Comparison of ENCODE assay signal across 1 cellular context in the genomic region with DNA sequence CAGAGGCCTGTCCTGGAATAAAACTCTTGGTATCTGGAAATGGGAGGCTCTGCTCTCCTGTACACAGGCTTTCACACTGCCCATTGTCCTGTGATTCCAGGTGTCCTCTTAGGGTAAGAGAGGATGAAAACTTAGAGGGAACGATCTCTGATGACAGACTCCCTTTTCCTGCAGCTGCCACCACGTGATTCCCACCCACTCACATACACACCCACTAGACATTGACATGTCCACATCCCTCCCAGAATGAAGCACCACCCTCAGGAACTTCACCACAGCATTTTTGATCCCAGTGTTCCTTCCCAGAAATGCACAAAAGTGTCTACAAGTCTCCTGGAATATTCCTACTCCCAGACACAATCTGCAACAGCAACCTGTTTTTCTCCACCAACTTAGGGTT.
TF ChIP-seq lines count a peak whose summit lies in the region.

No MANE protein-coding gene starts in this region.

TF ChIP-seq in K562, 482 proteins besides CTCF, POLR2A, EP300 and RAD21:
- peak; percentile 54 for TF ChIP-seq EGR1 (conservative IDR thresholded peaks at IDR 0.05)
- TF ChIP-seq, protein P1, sequence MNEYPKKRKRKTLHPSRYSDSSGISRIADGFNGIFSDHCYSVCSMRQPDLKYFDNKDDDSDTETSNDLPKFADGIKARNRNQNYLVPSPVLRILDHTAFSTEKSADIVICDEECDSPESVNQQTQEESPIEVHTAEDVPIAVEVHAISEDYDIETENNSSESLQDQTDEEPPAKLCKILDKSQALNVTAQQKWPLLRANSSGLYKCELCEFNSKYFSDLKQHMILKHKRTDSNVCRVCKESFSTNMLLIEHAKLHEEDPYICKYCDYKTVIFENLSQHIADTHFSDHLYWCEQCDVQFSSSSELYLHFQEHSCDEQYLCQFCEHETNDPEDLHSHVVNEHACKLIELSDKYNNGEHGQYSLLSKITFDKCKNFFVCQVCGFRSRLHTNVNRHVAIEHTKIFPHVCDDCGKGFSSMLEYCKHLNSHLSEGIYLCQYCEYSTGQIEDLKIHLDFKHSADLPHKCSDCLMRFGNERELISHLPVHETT (CRISPR knock-in tag; conservative IDR thresholded peaks at IDR 0.05 in 1 of 2, IDR thresholded peaks at IDR 0.05 in 1 of 2): no peak
- no peak for TF ChIP-seq ZNF316 (IDR thresholded peaks at IDR 0.05)
- no peak for TF ChIP-seq SMAD2 (IDR thresholded peaks at IDR 0.05; ENCODE audit: low read depth, low read length)
- TF ChIP-seq, protein P2, sequence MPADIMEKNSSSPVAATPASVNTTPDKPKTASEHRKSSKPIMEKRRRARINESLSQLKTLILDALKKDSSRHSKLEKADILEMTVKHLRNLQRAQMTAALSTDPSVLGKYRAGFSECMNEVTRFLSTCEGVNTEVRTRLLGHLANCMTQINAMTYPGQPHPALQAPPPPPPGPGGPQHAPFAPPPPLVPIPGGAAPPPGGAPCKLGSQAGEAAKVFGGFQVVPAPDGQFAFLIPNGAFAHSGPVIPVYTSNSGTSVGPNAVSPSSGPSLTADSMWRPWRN (IDR thresholded peaks at IDR 0.05; ENCODE audit: low read depth): no peak
